In the genomic region with DNA sequence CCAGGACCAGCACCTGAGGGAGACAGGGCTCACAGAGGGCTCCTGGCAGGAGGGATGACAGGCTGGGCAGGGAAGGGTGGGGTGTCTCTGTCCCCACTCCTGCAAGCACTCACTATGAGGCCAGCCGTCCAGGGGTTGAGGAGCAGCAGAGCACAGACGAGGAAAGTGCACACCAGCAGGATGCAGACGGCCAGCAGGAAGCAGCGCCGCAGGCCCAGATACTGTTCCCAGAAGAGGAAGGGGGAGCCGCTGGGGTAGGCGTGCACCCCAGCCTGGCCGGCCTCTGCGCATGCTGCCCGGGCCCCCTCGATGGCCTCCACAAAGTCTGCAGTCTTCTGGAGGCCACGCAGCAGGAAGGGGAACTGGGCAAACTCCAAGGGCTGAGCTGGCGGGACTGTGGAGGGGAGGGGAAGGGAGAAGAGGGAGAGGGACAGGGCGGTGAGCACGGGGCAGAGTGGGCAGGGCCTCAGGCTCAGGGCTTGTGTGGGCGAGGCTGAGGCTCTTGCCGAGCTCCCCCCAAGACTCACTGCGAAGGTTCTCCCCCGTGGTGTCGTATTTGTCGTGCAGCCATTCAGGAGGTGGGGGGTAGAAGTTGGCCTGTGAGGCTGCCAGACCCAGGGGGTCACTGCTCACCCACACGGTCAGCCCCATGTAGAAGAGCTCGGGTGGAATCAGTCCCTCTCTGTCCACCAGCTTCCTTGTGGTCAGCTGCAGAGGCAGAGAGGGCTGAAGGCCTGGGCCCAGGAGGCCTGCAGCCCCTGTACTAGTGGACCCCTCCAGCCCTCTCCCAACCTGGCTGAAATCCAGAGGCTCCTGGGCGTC, we compare ENCODE assay signal across 1 cellular context.
TF ChIP-seq lines count a peak whose summit lies in the region.

No MANE protein-coding gene starts in this region.

TF ChIP-seq in HepG2, 621 proteins besides CTCF, POLR2A, EP300 and RAD21 (continued from another document and continues in another):
- TF ChIP-seq, protein P1, sequence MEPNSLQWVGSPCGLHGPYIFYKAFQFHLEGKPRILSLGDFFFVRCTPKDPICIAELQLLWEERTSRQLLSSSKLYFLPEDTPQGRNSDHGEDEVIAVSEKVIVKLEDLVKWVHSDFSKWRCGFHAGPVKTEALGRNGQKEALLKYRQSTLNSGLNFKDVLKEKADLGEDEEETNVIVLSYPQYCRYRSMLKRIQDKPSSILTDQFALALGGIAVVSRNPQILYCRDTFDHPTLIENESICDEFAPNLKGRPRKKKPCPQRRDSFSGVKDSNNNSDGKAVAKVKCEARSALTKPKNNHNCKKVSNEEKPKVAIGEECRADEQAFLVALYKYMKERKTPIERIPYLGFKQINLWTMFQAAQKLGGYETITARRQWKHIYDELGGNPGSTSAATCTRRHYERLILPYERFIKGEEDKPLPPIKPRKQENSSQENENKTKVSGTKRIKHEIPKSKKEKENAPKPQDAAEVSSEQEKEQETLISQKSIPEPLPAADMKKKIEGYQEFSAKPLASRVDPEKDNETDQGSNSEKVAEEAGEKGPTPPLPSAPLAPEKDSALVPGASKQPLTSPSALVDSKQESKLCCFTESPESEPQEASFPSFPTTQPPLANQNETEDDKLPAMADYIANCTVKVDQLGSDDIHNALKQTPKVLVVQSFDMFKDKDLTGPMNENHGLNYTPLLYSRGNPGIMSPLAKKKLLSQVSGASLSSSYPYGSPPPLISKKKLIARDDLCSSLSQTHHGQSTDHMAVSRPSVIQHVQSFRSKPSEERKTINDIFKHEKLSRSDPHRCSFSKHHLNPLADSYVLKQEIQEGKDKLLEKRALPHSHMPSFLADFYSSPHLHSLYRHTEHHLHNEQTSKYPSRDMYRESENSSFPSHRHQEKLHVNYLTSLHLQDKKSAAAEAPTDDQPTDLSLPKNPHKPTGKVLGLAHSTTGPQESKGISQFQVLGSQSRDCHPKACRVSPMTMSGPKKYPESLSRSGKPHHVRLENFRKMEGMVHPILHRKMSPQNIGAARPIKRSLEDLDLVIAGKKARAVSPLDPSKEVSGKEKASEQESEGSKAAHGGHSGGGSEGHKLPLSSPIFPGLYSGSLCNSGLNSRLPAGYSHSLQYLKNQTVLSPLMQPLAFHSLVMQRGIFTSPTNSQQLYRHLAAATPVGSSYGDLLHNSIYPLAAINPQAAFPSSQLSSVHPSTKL (CRISPR knock-in tag; IDR thresholded peaks at IDR 0.05), result peak; percentile 49
- no peak for TF ChIP-seq ZNF253 (CRISPR knock-in tag; IDR thresholded peaks at IDR 0.05; ENCODE audit: borderline replicate concordance)
- no peak; the same call in 1 of the 2 replicates for TF ChIP-seq ZBTB46 (CRISPR knock-in tag; IDR thresholded peaks at IDR 0.05; ENCODE audit: borderline replicate concordance)
- TF ChIP-seq ATF3 (CRISPR knock-in tag; IDR thresholded peaks at IDR 0.05), result peak; percentile 30; the same call in 1 of the 2 replicates
- no peak for TF ChIP-seq GMEB2 (CRISPR knock-in tag; IDR thresholded peaks at IDR 0.05; ENCODE audit: low read depth)
- peak; percentile 73 for TF ChIP-seq POLR2G (IDR thresholded peaks at IDR 0.05; ENCODE audit: low read depth, low read length)
- TF ChIP-seq, protein P2, sequence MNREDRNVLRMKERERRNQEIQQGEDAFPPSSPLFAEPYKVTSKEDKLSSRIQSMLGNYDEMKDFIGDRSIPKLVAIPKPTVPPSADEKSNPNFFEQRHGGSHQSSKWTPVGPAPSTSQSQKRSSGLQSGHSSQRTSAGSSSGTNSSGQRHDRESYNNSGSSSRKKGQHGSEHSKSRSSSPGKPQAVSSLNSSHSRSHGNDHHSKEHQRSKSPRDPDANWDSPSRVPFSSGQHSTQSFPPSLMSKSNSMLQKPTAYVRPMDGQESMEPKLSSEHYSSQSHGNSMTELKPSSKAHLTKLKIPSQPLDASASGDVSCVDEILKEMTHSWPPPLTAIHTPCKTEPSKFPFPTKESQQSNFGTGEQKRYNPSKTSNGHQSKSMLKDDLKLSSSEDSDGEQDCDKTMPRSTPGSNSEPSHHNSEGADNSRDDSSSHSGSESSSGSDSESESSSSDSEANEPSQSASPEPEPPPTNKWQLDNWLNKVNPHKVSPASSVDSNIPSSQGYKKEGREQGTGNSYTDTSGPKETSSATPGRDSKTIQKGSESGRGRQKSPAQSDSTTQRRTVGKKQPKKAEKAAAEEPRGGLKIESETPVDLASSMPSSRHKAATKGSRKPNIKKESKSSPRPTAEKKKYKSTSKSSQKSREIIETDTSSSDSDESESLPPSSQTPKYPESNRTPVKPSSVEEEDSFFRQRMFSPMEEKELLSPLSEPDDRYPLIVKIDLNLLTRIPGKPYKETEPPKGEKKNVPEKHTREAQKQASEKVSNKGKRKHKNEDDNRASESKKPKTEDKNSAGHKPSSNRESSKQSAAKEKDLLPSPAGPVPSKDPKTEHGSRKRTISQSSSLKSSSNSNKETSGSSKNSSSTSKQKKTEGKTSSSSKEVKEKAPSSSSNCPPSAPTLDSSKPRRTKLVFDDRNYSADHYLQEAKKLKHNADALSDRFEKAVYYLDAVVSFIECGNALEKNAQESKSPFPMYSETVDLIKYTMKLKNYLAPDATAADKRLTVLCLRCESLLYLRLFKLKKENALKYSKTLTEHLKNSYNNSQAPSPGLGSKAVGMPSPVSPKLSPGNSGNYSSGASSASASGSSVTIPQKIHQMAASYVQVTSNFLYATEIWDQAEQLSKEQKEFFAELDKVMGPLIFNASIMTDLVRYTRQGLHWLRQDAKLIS (CRISPR knock-in tag; IDR thresholded peaks at IDR 0.05), result no peak; the same call in 1 of the 2 replicates
- TF ChIP-seq HOXA9 (CRISPR knock-in tag; IDR thresholded peaks at IDR 0.05; ENCODE audit: borderline replicate concordance), result no peak
- peak; percentile 54 for TF ChIP-seq HNRNPLL (IDR thresholded peaks at IDR 0.05; ENCODE audit: low read depth, low read length, poor library complexity, severe bottlenecking)
- TF ChIP-seq NR1H2 (CRISPR knock-in tag; IDR thresholded peaks at IDR 0.05; ENCODE audit: borderline replicate concordance, low read depth), result no peak
- TF ChIP-seq ARNT (IDR thresholded peaks at IDR 0.05), result no peak
- TF ChIP-seq ZNF816 (CRISPR knock-in tag; IDR thresholded peaks at IDR 0.05; ENCODE audit: borderline replicate concordance), result peak; percentile 66; the same call in 1 of the 2 replicates
- TF ChIP-seq PHB2 (IDR thresholded peaks at IDR 0.05; ENCODE audit: partially characterized antibody), result no peak
- 0 out of 2 replicates have a peak, but pooled peaks have one; percentile 17 for TF ChIP-seq PCBP1 (IDR thresholded peaks at IDR 0.05; ENCODE audit: borderline replicate concordance, low read depth, low read length)
- no peak for TF ChIP-seq ERF (CRISPR knock-in tag; IDR thresholded peaks at IDR 0.05)
- peak in 1 of 2 experiments; percentile 30; a peak in 1 of 4 replicates for TF ChIP-seq NR2F1 (CRISPR knock-in tag; IDR thresholded peaks at IDR 0.05)
- peak; percentile 67 for TF ChIP-seq PHF8 (CRISPR knock-in tag; IDR thresholded peaks at IDR 0.05)
- peak; percentile 88 for TF ChIP-seq IRF2 (CRISPR knock-in tag; IDR thresholded peaks at IDR 0.05)
- no peak for TF ChIP-seq ZFAT (CRISPR knock-in tag; conservative IDR thresholded peaks at IDR 0.05)
- TF ChIP-seq, protein P3, sequence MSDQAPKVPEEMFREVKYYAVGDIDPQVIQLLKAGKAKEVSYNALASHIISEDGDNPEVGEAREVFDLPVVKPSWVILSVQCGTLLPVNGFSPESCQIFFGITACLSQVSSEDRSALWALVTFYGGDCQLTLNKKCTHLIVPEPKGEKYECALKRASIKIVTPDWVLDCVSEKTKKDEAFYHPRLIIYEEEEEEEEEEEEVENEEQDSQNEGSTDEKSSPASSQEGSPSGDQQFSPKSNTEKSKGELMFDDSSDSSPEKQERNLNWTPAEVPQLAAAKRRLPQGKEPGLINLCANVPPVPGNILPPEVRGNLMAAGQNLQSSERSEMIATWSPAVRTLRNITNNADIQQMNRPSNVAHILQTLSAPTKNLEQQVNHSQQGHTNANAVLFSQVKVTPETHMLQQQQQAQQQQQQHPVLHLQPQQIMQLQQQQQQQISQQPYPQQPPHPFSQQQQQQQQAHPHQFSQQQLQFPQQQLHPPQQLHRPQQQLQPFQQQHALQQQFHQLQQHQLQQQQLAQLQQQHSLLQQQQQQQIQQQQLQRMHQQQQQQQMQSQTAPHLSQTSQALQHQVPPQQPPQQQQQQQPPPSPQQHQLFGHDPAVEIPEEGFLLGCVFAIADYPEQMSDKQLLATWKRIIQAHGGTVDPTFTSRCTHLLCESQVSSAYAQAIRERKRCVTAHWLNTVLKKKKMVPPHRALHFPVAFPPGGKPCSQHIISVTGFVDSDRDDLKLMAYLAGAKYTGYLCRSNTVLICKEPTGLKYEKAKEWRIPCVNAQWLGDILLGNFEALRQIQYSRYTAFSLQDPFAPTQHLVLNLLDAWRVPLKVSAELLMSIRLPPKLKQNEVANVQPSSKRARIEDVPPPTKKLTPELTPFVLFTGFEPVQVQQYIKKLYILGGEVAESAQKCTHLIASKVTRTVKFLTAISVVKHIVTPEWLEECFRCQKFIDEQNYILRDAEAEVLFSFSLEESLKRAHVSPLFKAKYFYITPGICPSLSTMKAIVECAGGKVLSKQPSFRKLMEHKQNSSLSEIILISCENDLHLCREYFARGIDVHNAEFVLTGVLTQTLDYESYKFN (CRISPR knock-in tag; conservative IDR thresholded peaks at IDR 0.05), result peak; percentile 71
- peak; percentile 42; the same call in 1 of the 2 replicates for TF ChIP-seq SIX4 (CRISPR knock-in tag; IDR thresholded peaks at IDR 0.05)
- TF ChIP-seq MED1 (CRISPR knock-in tag; IDR thresholded peaks at IDR 0.05), result peak; percentile 65
- TF ChIP-seq, protein P4, sequence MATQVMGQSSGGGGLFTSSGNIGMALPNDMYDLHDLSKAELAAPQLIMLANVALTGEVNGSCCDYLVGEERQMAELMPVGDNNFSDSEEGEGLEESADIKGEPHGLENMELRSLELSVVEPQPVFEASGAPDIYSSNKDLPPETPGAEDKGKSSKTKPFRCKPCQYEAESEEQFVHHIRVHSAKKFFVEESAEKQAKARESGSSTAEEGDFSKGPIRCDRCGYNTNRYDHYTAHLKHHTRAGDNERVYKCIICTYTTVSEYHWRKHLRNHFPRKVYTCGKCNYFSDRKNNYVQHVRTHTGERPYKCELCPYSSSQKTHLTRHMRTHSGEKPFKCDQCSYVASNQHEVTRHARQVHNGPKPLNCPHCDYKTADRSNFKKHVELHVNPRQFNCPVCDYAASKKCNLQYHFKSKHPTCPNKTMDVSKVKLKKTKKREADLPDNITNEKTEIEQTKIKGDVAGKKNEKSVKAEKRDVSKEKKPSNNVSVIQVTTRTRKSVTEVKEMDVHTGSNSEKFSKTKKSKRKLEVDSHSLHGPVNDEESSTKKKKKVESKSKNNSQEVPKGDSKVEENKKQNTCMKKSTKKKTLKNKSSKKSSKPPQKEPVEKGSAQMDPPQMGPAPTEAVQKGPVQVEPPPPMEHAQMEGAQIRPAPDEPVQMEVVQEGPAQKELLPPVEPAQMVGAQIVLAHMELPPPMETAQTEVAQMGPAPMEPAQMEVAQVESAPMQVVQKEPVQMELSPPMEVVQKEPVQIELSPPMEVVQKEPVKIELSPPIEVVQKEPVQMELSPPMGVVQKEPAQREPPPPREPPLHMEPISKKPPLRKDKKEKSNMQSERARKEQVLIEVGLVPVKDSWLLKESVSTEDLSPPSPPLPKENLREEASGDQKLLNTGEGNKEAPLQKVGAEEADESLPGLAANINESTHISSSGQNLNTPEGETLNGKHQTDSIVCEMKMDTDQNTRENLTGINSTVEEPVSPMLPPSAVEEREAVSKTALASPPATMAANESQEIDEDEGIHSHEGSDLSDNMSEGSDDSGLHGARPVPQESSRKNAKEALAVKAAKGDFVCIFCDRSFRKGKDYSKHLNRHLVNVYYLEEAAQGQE (IDR thresholded peaks at IDR 0.05; ENCODE audit: borderline replicate concordance in 1 of 2, low read depth in 1 of 2, low read length in 2 of 2), result no peak; a peak in 1 of 4 replicates
- no peak for TF ChIP-seq NBN (conservative IDR thresholded peaks at IDR 0.05)
- TF ChIP-seq, protein P5, sequence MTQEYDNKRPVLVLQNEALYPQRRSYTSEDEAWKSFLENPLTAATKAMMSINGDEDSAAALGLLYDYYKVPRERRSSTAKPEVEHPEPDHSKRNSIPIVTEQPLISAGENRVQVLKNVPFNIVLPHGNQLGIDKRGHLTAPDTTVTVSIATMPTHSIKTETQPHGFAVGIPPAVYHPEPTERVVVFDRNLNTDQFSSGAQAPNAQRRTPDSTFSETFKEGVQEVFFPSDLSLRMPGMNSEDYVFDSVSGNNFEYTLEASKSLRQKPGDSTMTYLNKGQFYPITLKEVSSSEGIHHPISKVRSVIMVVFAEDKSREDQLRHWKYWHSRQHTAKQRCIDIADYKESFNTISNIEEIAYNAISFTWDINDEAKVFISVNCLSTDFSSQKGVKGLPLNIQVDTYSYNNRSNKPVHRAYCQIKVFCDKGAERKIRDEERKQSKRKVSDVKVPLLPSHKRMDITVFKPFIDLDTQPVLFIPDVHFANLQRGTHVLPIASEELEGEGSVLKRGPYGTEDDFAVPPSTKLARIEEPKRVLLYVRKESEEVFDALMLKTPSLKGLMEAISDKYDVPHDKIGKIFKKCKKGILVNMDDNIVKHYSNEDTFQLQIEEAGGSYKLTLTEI (CRISPR knock-in tag; conservative IDR thresholded peaks at IDR 0.05), result no peak
- TF ChIP-seq HDAC1 (CRISPR knock-in tag; IDR thresholded peaks at IDR 0.05), result peak; percentile 67
- TF ChIP-seq ZNF432 (CRISPR knock-in tag; IDR thresholded peaks at IDR 0.05; ENCODE audit: borderline replicate concordance), result no peak
- no peak for TF ChIP-seq ZNF34 (CRISPR knock-in tag; IDR thresholded peaks at IDR 0.05; ENCODE audit: borderline replicate concordance)
- no peak; the same call in 1 of the 2 replicates for TF ChIP-seq PITX1 (CRISPR knock-in tag; IDR thresholded peaks at IDR 0.05)
- no peak for TF ChIP-seq RBM39 (IDR thresholded peaks at IDR 0.05; ENCODE audit: low read depth, low read length, poor library complexity, severe bottlenecking)
